In the genomic region with DNA sequence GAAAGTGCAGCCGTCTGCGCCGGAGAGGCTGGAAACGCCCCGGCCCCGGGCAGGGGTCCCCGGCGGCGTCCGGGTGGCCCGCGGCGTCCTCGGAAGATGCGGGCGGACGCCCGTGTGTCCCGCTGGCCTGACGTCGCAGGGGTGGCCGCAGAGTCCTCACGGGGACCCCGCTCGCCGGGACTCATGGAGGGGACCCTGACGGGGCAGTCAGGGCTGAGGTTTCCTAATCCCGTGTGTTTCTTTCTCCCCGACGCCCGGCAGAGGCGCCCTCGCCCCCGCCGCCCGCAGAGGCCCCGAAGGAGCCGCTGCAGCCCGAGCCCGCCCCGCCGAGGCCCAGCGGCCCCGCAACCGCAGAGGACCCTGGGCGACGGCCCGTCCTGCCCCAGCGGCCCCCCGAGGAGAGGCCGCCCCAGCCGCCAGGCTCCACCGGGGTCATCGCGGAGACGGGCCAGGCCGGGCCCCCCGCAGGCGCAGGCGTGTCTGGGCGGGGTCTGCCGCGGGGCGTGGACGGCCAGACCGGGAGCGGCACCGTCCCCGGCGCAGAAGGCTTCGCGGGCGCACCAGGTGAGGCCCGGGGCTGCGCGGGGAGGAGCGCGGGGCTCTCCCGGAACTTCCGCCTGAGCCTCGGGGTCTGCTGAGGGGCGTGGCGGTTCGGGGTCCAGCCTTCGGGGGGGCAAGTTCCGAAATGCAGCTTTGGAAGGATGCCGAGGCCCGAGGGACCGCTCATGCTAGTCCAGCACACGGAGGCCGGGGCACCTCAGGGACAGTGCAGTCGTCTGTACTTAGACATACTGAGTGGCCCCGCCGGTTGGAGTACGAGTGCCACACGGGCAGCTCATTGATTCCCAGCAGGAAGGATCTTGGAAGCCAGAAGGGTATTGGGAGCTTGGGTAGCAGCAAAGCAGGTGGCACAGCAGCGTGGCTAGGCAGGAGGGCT, we compare ENCODE assay signal across 8 cellular contexts. TPM values are rescaled to one million over a fixed set of nuclear protein-coding genes. Genes with fewer than 3 reads are reported as not detected.
A peak's percentile ranks its signal among the peaks of the same experiment; 100 is the strongest.
DNase-seq lines count a peak whose midpoint lies in the region; ATAC-seq and TF ChIP-seq lines count a peak whose summit lies in the region.

No MANE protein-coding gene starts in this region.

- H4K20me1 ChIP-seq in BLaER1: no peaks in the 10 kb centered on the region

- H3K9me3 ChIP-seq in BLaER1: no peaks in the 10 kb centered on the region

- H3K27me3 ChIP-seq in BLaER1: peaks cover 36% of the 10 kb centered on the region

- TF ChIP-seq CTCF in lower leg skin (IDR thresholded peaks at IDR 0.05): no peak

- H3K27ac ChIP-seq in BLaER1: peak overlapping the region; percentile 77

- H3K4me3 ChIP-seq in BLaER1 (peak overlapping the region; percentile 72), lower leg skin (ENCODE audit: low read depth, poor library complexity, severe bottlenecking) (peak overlapping the region; percentile 51)

- peaks cover 77% of the 10 kb centered on the region for H3K4me1 ChIP-seq in BLaER1

- intact Hi-C loops in lower leg skin (cut with DNase I; ENCODE audit: low total_unique reads): no loop called here

- H3K36me3 ChIP-seq in BLaER1: peaks cover 8% of the 10 kb centered on the region; the same call in 1 of the 2 replicates

- DNase-seq in T-helper 9 cell (peak; percentile 40), lower leg skin (ENCODE audit: low spot score in 2 of 2) (peak in 1 of 2 donors; percentile 86), putamen (ENCODE audit: low spot score) (no peak)
- peak; percentile 52 for DNase-seq in central memory CD4-positive, alpha-beta T cell
- peak; percentile 74 for DNase-seq in stimulated activated CD8-positive, alpha-beta memory T cell treated with anti-CD3 and anti-CD28 coated beads, Interleukin-4, amount 100 ng/mL, for 48 hours

- TF ChIP-seq POLR2A in GM19193 (IDR thresholded peaks at IDR 0.05; ENCODE audit: extremely low read depth, insufficient read depth, insufficient read length) (peak; percentile 6), lower leg skin (IDR thresholded peaks at IDR 0.05) (no peak)

- H3K4me2 ChIP-seq in BLaER1: peak overlapping the region; percentile 95

- whole genome bisulfite sequencing in lower leg skin, 2 donors: 7 to 10% methylated on average over 37 to 39 of the region's 97 CpGs

- H3K9ac ChIP-seq in BLaER1: peak overlapping the region; percentile 68

- ATAC-seq in HG03354 (IDR thresholded peaks at IDR 0.05; ENCODE audit: poor library complexity, severe bottlenecking, unreplicated experiment): peak; percentile 73

RNA-seq across cellular contexts. Expression of gene EMILIN2, which starts 60.0 kb away (rescaled TPM):
- 10 to 100 TPM in 2 of 4 donors, 1 to 10 TPM in 2; 4.0 to 10.9 (median 7.5) TPM for total RNA-seq in lower leg skin
